13 cellular contexts compared by ENCODE assay signal in the genomic region with DNA sequence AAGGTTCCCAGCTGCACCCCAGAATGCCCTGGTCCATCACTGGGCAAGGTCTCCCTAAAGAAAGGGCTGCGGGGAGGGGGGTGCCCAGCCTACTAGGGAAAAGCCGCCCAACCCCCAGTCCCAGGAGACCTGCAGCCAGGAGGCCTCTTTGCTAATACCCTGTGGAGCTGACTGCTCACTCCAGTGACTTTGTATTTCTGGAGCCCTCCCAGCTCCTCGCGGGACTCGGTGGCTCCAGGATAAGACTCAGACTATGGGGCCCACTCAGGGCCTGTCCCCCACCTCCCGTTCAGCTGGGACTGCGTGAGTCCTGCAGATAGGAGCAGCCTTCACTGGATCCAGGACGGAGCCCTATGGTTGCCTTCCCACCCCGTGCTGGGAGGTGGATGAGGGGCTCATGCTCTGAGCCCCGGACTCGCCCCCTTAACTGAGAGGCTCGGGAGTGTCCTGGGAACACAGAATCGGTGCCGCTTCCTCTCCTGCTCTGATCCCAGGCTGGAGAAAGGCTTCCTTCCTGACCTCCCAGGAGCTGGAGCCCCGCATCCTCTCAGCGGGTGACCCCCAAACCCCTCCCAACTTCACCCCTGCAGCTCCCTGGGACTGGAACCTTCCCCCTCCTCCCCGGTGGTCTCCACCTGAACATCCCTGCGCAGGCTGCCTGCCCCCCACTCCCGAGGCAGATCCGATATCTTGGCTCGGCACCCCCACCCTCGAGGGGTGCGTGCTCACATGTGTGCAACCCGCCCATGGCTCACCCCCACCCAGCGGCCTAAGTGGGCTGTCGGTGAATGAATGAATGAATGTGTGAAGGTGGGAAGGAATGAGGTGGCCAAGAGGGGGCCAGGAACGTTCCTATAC. TPM values are rescaled to one million over a fixed set of nuclear protein-coding genes. Genes with fewer than 3 reads are reported as not detected.
A peak's percentile ranks its signal among the peaks of the same experiment; 100 is the strongest.
DNase-seq lines count a peak whose midpoint lies in the region; ATAC-seq and TF ChIP-seq lines count a peak whose summit lies in the region.
"Had no signal": no experiment of that assay in that cellular context is flagged by ENCODE, and none has a peak within 500 bp of the region (broad histone marks: within the 10 kb centered on the region; RNA-seq: fewer than 3 reads in every experiment).

No MANE protein-coding gene starts in this region.

- POLR2A ChIA-PET in activated CD4-positive, alpha-beta memory T cell treated with anti-CD3 and anti-CD28 coated beads for 36 hours (lab: Charles Lee): no interaction called here
- POLR2A ChIA-PET in activated CD4-positive, alpha-beta memory T cell treated with anti-CD3 and anti-CD28 coated beads, Interleukin-2, amount 10 ng/mL, durations not matched to agents 7 days and 5 days (lab: Charles Lee): interaction anchor here (1.0 to 1.4 kb wide), 3 partner anchors 10 to 40 kb away, joined by 3 to 5 read pairs (median 3); partner anchors contain the start of gene SLC7A5

- CTCF ChIA-PET in activated CD4-positive, alpha-beta memory T cell treated with anti-CD3 and anti-CD28 coated beads for 36 hours (lab: Charles Lee): interaction anchor here (1.5 to 2.7 kb wide), 2 partner anchors 20 to 50 kb away, joined by 3 to 14 read pairs; no protein-coding TSS in a partner anchor
- CTCF ChIA-PET in activated CD4-positive, alpha-beta memory T cell treated with anti-CD3 and anti-CD28 coated beads, Interleukin-2, amount 10 ng/mL, durations not matched to agents 7 days and 5 days (lab: Charles Lee): no interaction called here

- H3K4me1 Mint-ChIP-seq in activated CD4-positive, alpha-beta memory T cell treated with anti-CD3 and anti-CD28 coated beads for 36 hours (ENCODE audit: low read depth): no peaks in the 10 kb centered on the region
- H3K4me1 Mint-ChIP-seq in activated CD4-positive, alpha-beta memory T cell treated with anti-CD3 and anti-CD28 coated beads, Interleukin-2, amount 10 ng/mL, durations not matched to agents 7 days and 5 days: no peaks in the 10 kb centered on the region
- H3K4me1 Mint-ChIP-seq in nephron: peaks cover 21% of the 10 kb centered on the region
- H3K4me1 Mint-ChIP-seq: immature natural killer cell had no signal

- DNase-seq in activated CD4-positive, alpha-beta memory T cell treated with anti-CD3 and anti-CD28 coated beads for 36 hours: peak; percentile 25
- DNase-seq in activated CD4-positive, alpha-beta memory T cell treated with anti-CD3 and anti-CD28 coated beads, Interleukin-2, amount 10 ng/mL, durations not matched to agents 7 days and 5 days: no peak
- DNase-seq in NCI-H1436 treated with DMSO at 0.1 percent for 48 hours (lab: John Stamatoyannopoulos, UW): peak; percentile 27
- peak; percentile 43 to 49 for DNase-seq in activated T-cell treated with anti-CD3 and anti-CD28 coated beads, Interleukin-2, amount 50 U/mL, for 48 hours
- DNase-seq in HT-29 (ENCODE audit: low spot score): no peak
- DNase-seq: activated effector memory CD4-positive, alpha-beta T cell treated with anti-CD3 and anti-CD28 coated beads, Interleukin-2, amount 50 U/mL, for 16 hours; cerebellar nuclear complex; immature natural killer cell; NCI-H1417 treated with DMSO at 0.1 percent for 48 hours had no signal

- peaks cover 40% of the 10 kb centered on the region for H3K36me3 Mint-ChIP-seq in activated CD4-positive, alpha-beta memory T cell treated with anti-CD3 and anti-CD28 coated beads for 36 hours
- peaks cover 41% of the 10 kb centered on the region for H3K36me3 Mint-ChIP-seq in activated CD4-positive, alpha-beta memory T cell treated with anti-CD3 and anti-CD28 coated beads, Interleukin-2, amount 10 ng/mL, durations not matched to agents 7 days and 5 days (ENCODE audit: low read depth)
- H3K36me3 Mint-ChIP-seq in nephron (ENCODE audit: low read depth): no peaks in the 10 kb centered on the region
- H3K36me3 Mint-ChIP-seq: type B pancreatic cell had no signal

- H3K9me3 Mint-ChIP-seq in activated CD4-positive, alpha-beta memory T cell treated with anti-CD3 and anti-CD28 coated beads for 36 hours: no peaks in the 10 kb centered on the region
- H3K9me3 Mint-ChIP-seq in activated CD4-positive, alpha-beta memory T cell treated with anti-CD3 and anti-CD28 coated beads, Interleukin-2, amount 10 ng/mL, durations not matched to agents 7 days and 5 days: no peaks in the 10 kb centered on the region
- no peaks in the 10 kb centered on the region for H3K9me3 Mint-ChIP-seq in nephron
- H3K9me3 Mint-ChIP-seq: immature natural killer cell, type B pancreatic cell had no signal

- intact Hi-C loops in activated CD4-positive, alpha-beta memory T cell treated with anti-CD3 and anti-CD28 coated beads for 36 hours (cut with micrococcal nuclease): no loop called here

- H3K27me3 Mint-ChIP-seq in activated CD4-positive, alpha-beta memory T cell treated with anti-CD3 and anti-CD28 coated beads for 36 hours: no peaks in the 10 kb centered on the region
- no peaks in the 10 kb centered on the region for H3K27me3 Mint-ChIP-seq in activated CD4-positive, alpha-beta memory T cell treated with anti-CD3 and anti-CD28 coated beads, Interleukin-2, amount 10 ng/mL, durations not matched to agents 7 days and 5 days
- peaks cover 8% of the 10 kb centered on the region for H3K27me3 Mint-ChIP-seq in nephron (ENCODE audit: low read depth)
- H3K27me3 Mint-ChIP-seq: type B pancreatic cell had no signal

- ATAC-seq in HG03159 (IDR thresholded peaks at IDR 0.05; ENCODE audit: unreplicated experiment) (no peak), HG02678 (IDR thresholded peaks at IDR 0.05; ENCODE audit: unreplicated experiment) (no peak)

- peak overlapping the region; percentile 29 for H3K4me3 Mint-ChIP-seq in activated CD4-positive, alpha-beta memory T cell treated with anti-CD3 and anti-CD28 coated beads for 36 hours
- no peak overlapping the region for H3K4me3 Mint-ChIP-seq in activated CD4-positive, alpha-beta memory T cell treated with anti-CD3 and anti-CD28 coated beads, Interleukin-2, amount 10 ng/mL, durations not matched to agents 7 days and 5 days
- no peak overlapping the region for H3K4me3 Mint-ChIP-seq in nephron
- H3K4me3 Mint-ChIP-seq: immature natural killer cell, type B pancreatic cell had no signal

- peak overlapping the region; percentile 60 for H3K27ac Mint-ChIP-seq in activated CD4-positive, alpha-beta memory T cell treated with anti-CD3 and anti-CD28 coated beads for 36 hours
- no peak overlapping the region for H3K27ac Mint-ChIP-seq in activated CD4-positive, alpha-beta memory T cell treated with anti-CD3 and anti-CD28 coated beads, Interleukin-2, amount 10 ng/mL, durations not matched to agents 7 days and 5 days
- H3K27ac Mint-ChIP-seq in nephron: peak overlapping the region; percentile 41 to 69 (median 60)

- TF ChIP-seq CTCF in nephron (IDR thresholded peaks at IDR 0.05; ENCODE audit: unreplicated experiment in 3 of 3): no peak

RNA-seq across cellular contexts. Expression of gene SLC7A5, which starts 40.0 kb away (rescaled TPM):
- total RNA-seq in activated CD4-positive, alpha-beta memory T cell treated with anti-CD3 and anti-CD28 coated beads for 36 hours: 100 to 1,000 TPM; 262 TPM
- total RNA-seq in activated CD4-positive, alpha-beta memory T cell treated with anti-CD3 and anti-CD28 coated beads, Interleukin-2, amount 10 ng/mL, durations not matched to agents 7 days and 5 days: 100 to 1,000 TPM; 178 to 187 TPM
- total RNA-seq in HT-29 (2014; rRNA removed; shearing (Covaris generic)): 125 and 147 TPM in 2 replicates

Comparison
In these comparisons a context has a peak if more than half of its experiments do, and no peak if none do; other contexts are left out.
1. DNase-seq: peak in activated CD4-positive, alpha-beta memory T cell treated with anti-CD3 and anti-CD28 coated beads for 36 hours (single experiment), NCI-H1436 treated with DMSO at 0.1 percent for 48 hours (single experiment) and activated T-cell treated with anti-CD3 and anti-CD28 coated beads, Interleukin-2, amount 50 U/mL, for 48 hours (2 of 2); none in activated CD4-positive, alpha-beta memory T cell treated with anti-CD3 and anti-CD28 coated beads, Interleukin-2, amount 10 ng/mL, durations not matched to agents 7 days and 5 days (single experiment) and HT-29 (single experiment).